ENCODE assay signal across 8 cellular contexts in genomic region chr12:20946732-20947131, GRCh38.
DNase-seq lines count a peak whose midpoint lies in the region; ATAC-seq and TF ChIP-seq lines count a peak whose summit lies in the region.

No MANE protein-coding gene starts in this region.

- H3K4me1 ChIP-seq in gastrocnemius medialis, result no peaks in the 10 kb centered on the region

- no peaks in the 10 kb centered on the region for H3K9me3 ChIP-seq in SK-N-MC (ENCODE audit: low read depth, low read length)
- H3K9me3 ChIP-seq in gastrocnemius medialis, result no peaks in the 10 kb centered on the region

- no peak for TF ChIP-seq POLR2A in gastrocnemius medialis (IDR thresholded peaks at IDR 0.05)

- H3K4me3 ChIP-seq in SK-N-MC (no peak overlapping the region), gastrocnemius medialis (no peak overlapping the region)

- no peak for TF ChIP-seq CTCF in gastrocnemius medialis (IDR thresholded peaks at IDR 0.05 in 4 of 5, conservative IDR thresholded peaks at IDR 0.05 in 1 of 5)

- no peaks in the 10 kb centered on the region for H3K36me3 ChIP-seq in SK-N-MC (ENCODE audit: insufficient read depth, low read length)
- no peaks in the 10 kb centered on the region for H3K36me3 ChIP-seq in gastrocnemius medialis

- intact Hi-C loops in gastrocnemius medialis (cut with DNase I; ENCODE audit: low total_unique reads), result no loop called here

- in situ Hi-C loops in gastrocnemius medialis (cut with MboI; ENCODE audit: low sequenced_read_pairs in 4 of 4), result no loop called here

- H3K27me3 ChIP-seq in gastrocnemius medialis, result no peaks in the 10 kb centered on the region

- H3K9ac ChIP-seq in SK-N-MC (ENCODE audit: insufficient read length), result no peak overlapping the region

- ATAC-seq in HG02938 (IDR thresholded peaks at IDR 0.05; ENCODE audit: unreplicated experiment), result peak; percentile 60
- no peak for ATAC-seq in GM21367 (IDR thresholded peaks at IDR 0.05; ENCODE audit: unreplicated experiment)
- no peak for ATAC-seq in gastrocnemius medialis

- H3K27ac ChIP-seq in SK-N-MC (no peak overlapping the region), gastrocnemius medialis (no peak overlapping the region)

- DNase-seq in SIG-M5 treated with dmso at 0.1 percent for 504 hours (lab: John Stamatoyannopoulos, UW; ENCODE audit: unreplicated experiment), result peak; percentile 21
- no peak for DNase-seq in SIG-M5 (lab: John Stamatoyannopoulos, UW)
- DNase-seq in SK-N-MC (ENCODE audit: low read depth, low spot score), result peak; percentile 10
- peak; percentile 10 for DNase-seq in kidney tubule cell (ENCODE audit: low spot score)
- no peak for DNase-seq in gastrocnemius medialis
- no peak for DNase-seq in cortex of kidney (lab: John Stamatoyannopoulos, UW)

Comparison
In these comparisons a context has a peak if more than half of its experiments do, and no peak if none do; other contexts are left out.
1. DNase-seq: peak in SIG-M5 treated with dmso at 0.1 percent for 504 hours (single experiment), SK-N-MC (single experiment) and kidney tubule cell (single experiment); none in SIG-M5 (single experiment), gastrocnemius medialis (0 of 2) and cortex of kidney (single experiment).